In genomic region chr2:174248187-174248997, GRCh38 we compare ENCODE assay signal across 8 cellular contexts. TPM values are rescaled to one million over a fixed set of nuclear protein-coding genes. Genes with fewer than 3 reads are reported as not detected.
DNase-seq lines count a peak whose midpoint lies in the region; ATAC-seq, FAIRE-seq and TF ChIP-seq lines count a peak whose summit lies in the region.

OLA1 (minus strand) TSS chr2:174248532; CDS start chr2:174246815, 1,717 bp downstream.

- DNase-seq in GM18507 (ENCODE audit: extremely low spot score, insufficient read length, low read depth), result peak; percentile 98
- peak; percentile 87 to 92 for DNase-seq in NCI-H1930 (lab: John Stamatoyannopoulos, UW)
- DNase-seq in anterior cingulate cortex (lab: John Stamatoyannopoulos, UW), result peak; percentile 45 to 96 (median 88)
- DNase-seq in right atrium auricular region (ENCODE audit: low spot score), result peak; percentile 89
- peak; percentile 96 to 98 for DNase-seq in psoas muscle

- peak; percentile 92 for ATAC-seq in HG02973 (IDR thresholded peaks at IDR 0.05; ENCODE audit: unreplicated experiment)
- ATAC-seq in psoas muscle, result peak; percentile 99 to 100 (median 100)

- 0 to 1% (median 0%) methylated on average over 29 to 85 of the region's 85 CpGs for WGBS in psoas muscle, 3 donors
- WGBS in urinary bladder, result under 1% methylated on average over 85 of the region's 85 CpGs

- FAIRE-seq in GM18507 (lab: Jason Lieb, UNC), result peak; percentile 90

- TF ChIP-seq CTCF in right atrium auricular region (IDR thresholded peaks at IDR 0.05) (no peak), psoas muscle (IDR thresholded peaks at IDR 0.05) (peak; percentile 7)

- peak within 1 kb of the TSS; percentile 77 to 84 for H3K4me3 ChIP-seq in right atrium auricular region
- peak within 1 kb of the TSS; percentile 66 for H3K4me3 ChIP-seq in psoas muscle
- H3K4me3 ChIP-seq in urinary bladder (ENCODE audit: low read depth, low read length), result peak within 1 kb of the TSS; percentile 58

- H3K9me3 ChIP-seq in right atrium auricular region, result no peaks in the 10 kb centered on the region
- no peaks in the 10 kb centered on the region for H3K9me3 ChIP-seq in psoas muscle

- peak within 1 kb of the TSS; percentile 84 to 88 for H3K27ac ChIP-seq in right atrium auricular region
- peak within 1 kb of the TSS; percentile 93 for H3K27ac ChIP-seq in psoas muscle
- H3K27ac ChIP-seq in urinary bladder (ENCODE audit: low read depth), result peak within 1 kb of the TSS; percentile 60

- H3K27me3 ChIP-seq in right atrium auricular region (no peaks in the 10 kb centered on the region), psoas muscle (ENCODE audit: insufficient read depth in 3 of 3, low read length in 2 of 3) (no peaks in the 10 kb centered on the region)

- H3K4me1 ChIP-seq in right atrium auricular region, result peaks cover 0 to 14% of the 10 kb centered on the region in 2 donors
- peaks cover 10% of the 10 kb centered on the region for H3K4me1 ChIP-seq in psoas muscle
- no peaks in the 10 kb centered on the region for H3K4me1 ChIP-seq in urinary bladder (ENCODE audit: insufficient read depth)

- peaks cover 6% of the 10 kb centered on the region for H3K36me3 ChIP-seq in right atrium auricular region
- peaks cover 0 to 14% of the 10 kb centered on the region in 2 donors for H3K36me3 ChIP-seq in psoas muscle (ENCODE audit: insufficient read depth in 1 of 2, low read depth in 1 of 2)
- peaks cover 2% of the 10 kb centered on the region for H3K36me3 ChIP-seq in urinary bladder (ENCODE audit: insufficient read depth)

- intact Hi-C loops in T-helper 2 cell treated with Interferon-gamma antibody and Interleukin-4, amounts not matched to agents 100 ng/mL and 5 ng/mL, for 36 hours (cut with micrococcal nuclease), result loop anchor here (1.0 to 10.0 kb wide), 8 partner anchors 94 to 1754 kb away; partner anchors contain the start of genes CDCA7, LNPK, PDK1 and SCRN3
- intact Hi-C loops in psoas muscle (cut with DNase I), result loop anchor here in 1 of 2 donors (5.0 kb wide), 2 partner anchors 89 to 286 kb away; no protein-coding TSS in a partner anchor

RNA-seq across cellular contexts. Expression of gene OLA1, which starts in this region (rescaled TPM):
- 93.7 and 97.8 TPM in 2 replicates for total RNA-seq in T-helper 2 cell treated with Interferon-gamma antibody and Interleukin-4, amounts not matched to agents 100 ng/mL and 5 ng/mL, for 36 hours
- total RNA-seq in right atrium auricular region (10 to 100 TPM; 43.8 to 56.7 TPM), psoas muscle (100 to 1,000 TPM in 3 of 4 donors, 10 to 100 TPM in 1; 86.8 to 125 (median 115) TPM), urinary bladder (68.3 TPM)
- polyA plus RNA-seq in psoas muscle (100 to 1,000 TPM; 100 to 112 (median 101) TPM), urinary bladder (51.1 TPM)

Comparison
In these comparisons a context has a peak if more than half of its experiments do, and no peak if none do; other contexts are left out.
1. Peak in every context shown above with its lines: DNase-seq, ATAC-seq, H3K4me3 ChIP-seq and H3K27ac ChIP-seq.